Comparison of ENCODE assay signal across 32 cellular contexts in the genomic region with DNA sequence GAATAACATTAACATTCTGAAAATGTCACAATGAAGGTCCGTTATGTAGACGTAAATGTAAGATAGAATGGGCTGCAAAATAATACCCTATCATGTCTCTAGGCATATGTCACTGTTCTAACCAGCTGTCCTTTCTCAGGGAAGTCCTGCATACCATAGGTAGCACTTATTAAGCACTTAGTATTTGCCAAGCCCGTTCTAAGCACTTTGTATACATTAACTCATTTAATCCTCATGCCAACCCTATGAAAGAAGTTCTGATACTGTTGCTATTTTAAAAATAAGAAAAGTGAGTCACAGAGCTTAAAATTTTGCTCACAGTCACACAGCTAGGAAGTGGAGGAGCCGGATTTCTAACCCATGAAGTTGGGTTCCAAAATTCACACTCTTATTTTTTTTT.
"Had no signal": no experiment of that assay in that cellular context is flagged by ENCODE, and none has a peak within 500 bp of the region (broad histone marks: within the 10 kb centered on the region; RNA-seq: fewer than 3 reads in every experiment).

No MANE protein-coding gene starts in this region.

- H3K4me3 Mint-ChIP-seq: activated naive CD4-positive, alpha-beta T cell treated with anti-CD3 and anti-CD28 coated beads, Interleukin-2, amount 10 ng/mL, durations not matched to agents 7 days and 5 days; activated naive CD8-positive, alpha-beta T cell treated with anti-CD3 and anti-CD28 coated beads, Interleukin-2, amount 10 ng/mL, durations not matched to agents 7 days and 5 days; activated T-cell treated with anti-CD3 and anti-CD28 coated beads, Interleukin-2, amount 50 U/mL, for 24 hours; brain; effector memory CD8-positive, alpha-beta T cell; mesothelial cell of epicardium; naive thymus-derived CD4-positive, alpha-beta T cell; stimulated activated memory B cell treated with anti-CD40 and anti-IgM and Interleukin-4, amounts not matched to agents 10 μg/mL and 1 μg/mL and 100 μg/mL, for 72 hours; stimulated activated naive CD8-positive, alpha-beta T cell treated with anti-CD3 and anti-CD28 coated beads, Interleukin-15, amount 100 ng/mL, for 72 hours; T-cell; T-helper 2 cell treated with Interferon-gamma antibody and Interleukin-4, amounts not matched to agents 5 μg/mL and 100 μg/mL, for 36 hours had no signal

- H3K36me3 ChIP-seq: ovary had no signal

- H3K9me3 ChIP-seq: ascending aorta, esophagus squamous epithelium, ovary, psoas muscle, sigmoid colon, upper lobe of right lung had no signal

- H3K79me2 ChIP-seq: hepatocyte had no signal

- H3K4me3 ChIP-seq: ascending aorta, cardiac muscle cell, coronary artery, esophagus squamous epithelium, hepatocyte, ovary, psoas muscle, sigmoid colon, upper lobe of right lung had no signal

- H3K27me3 ChIP-seq: ascending aorta, cardiac muscle cell, esophagus squamous epithelium, hepatocyte, ovary, sigmoid colon, upper lobe of right lung had no signal

- H2AFZ ChIP-seq: hepatocyte had no signal

- DNase-seq: activated CD4-positive, alpha-beta T cell treated with anti-CD3 and anti-CD28 coated beads for 4 hours; activated CD4-positive, alpha-beta T cell treated with anti-CD3 and anti-CD28 coated beads, Interleukin-2, amount 50 U/mL, for 48 hours; activated CD4-positive, CD25-positive, alpha-beta regulatory T cell; activated CD8-positive, alpha-beta memory T cell treated with anti-CD3 and anti-CD28 coated beads, Interleukin-2, amount 50 U/mL, for 48 hours; activated gamma-delta T cell; activated naive CD4-positive, alpha-beta T cell treated with anti-CD3 and anti-CD28 coated beads, Interleukin-2, amount 10 ng/mL, durations not matched to agents 7 days and 5 days; activated naive CD8-positive, alpha-beta T cell treated with anti-CD3 and anti-CD28 coated beads, Interleukin-2, amount 10 ng/mL, durations not matched to agents 7 days and 5 days; activated T-cell treated with anti-CD3 and anti-CD28 coated beads, Interleukin-2, amount 50 U/mL, for 24 hours; effector memory CD8-positive, alpha-beta T cell; esophagus squamous epithelium; left cardiac atrium; mammary epithelial cell; naive thymus-derived CD4-positive, alpha-beta T cell; ovary; psoas muscle; sigmoid colon; small intestine; stimulated activated CD4-positive, alpha-beta T cell treated with anti-CD3 and anti-CD28 coated beads, Interleukin-1b, Interleukin-23, amount 100 ng/mL, for 48 hours; stimulated activated CD4-positive, alpha-beta T cell treated with anti-CD3 and anti-CD28 coated beads, Interleukin-4, amount 100 ng/mL, for 4 hours; stimulated activated CD8-positive, alpha-beta memory T cell treated with anti-CD3 and anti-CD28 coated beads, Interleukin-4, amount 100 ng/mL, for 48 hours; stimulated activated naive CD8-positive, alpha-beta T cell treated with anti-CD3 and anti-CD28 coated beads, Interleukin-15, amount 100 ng/mL, for 72 hours; substantia nigra; T-cell; upper lobe of right lung had no signal

- ATAC-seq: effector memory CD8-positive, alpha-beta T cell; naive thymus-derived CD4-positive, alpha-beta T cell; psoas muscle; stimulated activated memory B cell treated with anti-CD40 and anti-IgM and Interleukin-4, amounts not matched to agents 10 μg/mL and 1 μg/mL and 100 μg/mL, for 72 hours; stimulated activated naive CD8-positive, alpha-beta T cell treated with anti-CD3 and anti-CD28 coated beads, Interleukin-15, amount 100 ng/mL, for 72 hours; T-cell had no signal

- H3K4me1 ChIP-seq: ascending aorta, psoas muscle had no signal

- H3K9me3 Mint-ChIP-seq: activated naive CD4-positive, alpha-beta T cell treated with anti-CD3 and anti-CD28 coated beads, Interleukin-2, amount 10 ng/mL, durations not matched to agents 7 days and 5 days; activated naive CD8-positive, alpha-beta T cell treated with anti-CD3 and anti-CD28 coated beads, Interleukin-2, amount 10 ng/mL, durations not matched to agents 7 days and 5 days; activated T-cell treated with anti-CD3 and anti-CD28 coated beads, Interleukin-2, amount 50 U/mL, for 24 hours; brain; effector memory CD8-positive, alpha-beta T cell; mesothelial cell of epicardium; naive thymus-derived CD4-positive, alpha-beta T cell; stimulated activated memory B cell treated with anti-CD40 and anti-IgM and Interleukin-4, amounts not matched to agents 10 μg/mL and 1 μg/mL and 100 μg/mL, for 72 hours; stimulated activated naive CD8-positive, alpha-beta T cell treated with anti-CD3 and anti-CD28 coated beads, Interleukin-15, amount 100 ng/mL, for 72 hours; T-cell; T-helper 2 cell treated with Interferon-gamma antibody and Interleukin-4, amounts not matched to agents 5 μg/mL and 100 μg/mL, for 36 hours had no signal

- H3K4me2 ChIP-seq: hepatocyte had no signal

- H3K4me1 Mint-ChIP-seq: activated naive CD4-positive, alpha-beta T cell treated with anti-CD3 and anti-CD28 coated beads, Interleukin-2, amount 10 ng/mL, durations not matched to agents 7 days and 5 days; brain; mesothelial cell of epicardium; stimulated activated memory B cell treated with anti-CD40 and anti-IgM and Interleukin-4, amounts not matched to agents 10 μg/mL and 1 μg/mL and 100 μg/mL, for 72 hours; stimulated activated naive CD8-positive, alpha-beta T cell treated with anti-CD3 and anti-CD28 coated beads, Interleukin-15, amount 100 ng/mL, for 72 hours had no signal

- H3K27ac Mint-ChIP-seq: activated naive CD4-positive, alpha-beta T cell treated with anti-CD3 and anti-CD28 coated beads, Interleukin-2, amount 10 ng/mL, durations not matched to agents 7 days and 5 days; activated naive CD8-positive, alpha-beta T cell treated with anti-CD3 and anti-CD28 coated beads, Interleukin-2, amount 10 ng/mL, durations not matched to agents 7 days and 5 days; activated T-cell treated with anti-CD3 and anti-CD28 coated beads, Interleukin-2, amount 50 U/mL, for 24 hours; brain; effector memory CD8-positive, alpha-beta T cell; stimulated activated memory B cell treated with anti-CD40 and anti-IgM and Interleukin-4, amounts not matched to agents 10 μg/mL and 1 μg/mL and 100 μg/mL, for 72 hours; stimulated activated naive CD8-positive, alpha-beta T cell treated with anti-CD3 and anti-CD28 coated beads, Interleukin-15, amount 100 ng/mL, for 72 hours; T-cell; T-helper 2 cell treated with Interferon-gamma antibody and Interleukin-4, amounts not matched to agents 5 μg/mL and 100 μg/mL, for 36 hours had no signal

- H3K27me3 Mint-ChIP-seq: activated naive CD4-positive, alpha-beta T cell treated with anti-CD3 and anti-CD28 coated beads, Interleukin-2, amount 10 ng/mL, durations not matched to agents 7 days and 5 days; activated naive CD8-positive, alpha-beta T cell treated with anti-CD3 and anti-CD28 coated beads, Interleukin-2, amount 10 ng/mL, durations not matched to agents 7 days and 5 days; activated T-cell treated with anti-CD3 and anti-CD28 coated beads, Interleukin-2, amount 50 U/mL, for 24 hours; brain; effector memory CD8-positive, alpha-beta T cell; naive thymus-derived CD4-positive, alpha-beta T cell; stimulated activated memory B cell treated with anti-CD40 and anti-IgM and Interleukin-4, amounts not matched to agents 10 μg/mL and 1 μg/mL and 100 μg/mL, for 72 hours; stimulated activated naive CD8-positive, alpha-beta T cell treated with anti-CD3 and anti-CD28 coated beads, Interleukin-15, amount 100 ng/mL, for 72 hours; T-cell had no signal

- H3K27ac ChIP-seq: ascending aorta, cardiac muscle cell, coronary artery, ovary, psoas muscle had no signal
